In genomic region chr1:199857516-199857915, GRCh38 we compare ENCODE assay signal across 14 cellular contexts.
"Had no signal": no experiment of that assay in that cellular context is flagged by ENCODE, and none has a peak within 500 bp of the region (broad histone marks: within the 10 kb centered on the region; RNA-seq: fewer than 3 reads in every experiment).

No MANE protein-coding gene starts in this region.

- FAIRE-seq: small intestine had no signal

- H3K36me3 Mint-ChIP-seq: natural killer cell treated with Interleukin-12 subunit alpha and Interleukin-12 subunit beta and Interleukin-15 and Interleukin-18, amount 100 ng/mL, for 72 hours; type B pancreatic cell had no signal

- H3K4me3 Mint-ChIP-seq: activated B cell treated with CpG ODN at 0.5 μM for 24 hours; activated CD4-positive, alpha-beta T cell treated with anti-CD3 and anti-CD28 coated beads, Interleukin-2, amount 10 ng/mL, durations not matched to agents 24 days and 14 days; activated T-helper 1 cell treated with anti-CD3 and anti-CD28 coated beads, Interleukin-12 subunit alpha, Interleukin-12 subunit beta, Interleukin-2, Interleukin-4 antibody, amounts not matched to agents 30 ng/mL and 10 ng/mL and 1 ng/mL, durations not matched to agents 14 hours and 24 hours and 36 hours; natural killer cell treated with Interleukin-12 subunit alpha and Interleukin-12 subunit beta and Interleukin-15 and Interleukin-18, amount 100 ng/mL, for 72 hours; type B pancreatic cell had no signal

- DNase-seq: activated B cell treated with CpG ODN at 0.5 μM for 24 hours; activated CD4-positive, alpha-beta T cell treated with anti-CD3 and anti-CD28 coated beads, Interleukin-2, amount 10 ng/mL, durations not matched to agents 24 days and 14 days; activated CD8-positive, alpha-beta memory T cell treated with anti-CD3 and anti-CD28 coated beads for 24 hours; activated naive CD4-positive, alpha-beta T cell treated with Interleukin-2 at 50 U/mL for 16 hours; hippocampal formation; nucleus accumbens; right cardiac atrium; small intestine; stimulated activated naive CD8-positive, alpha-beta T cell treated with anti-CD3 and anti-CD28 coated beads, Interleukin-15, Interleukin-2, amounts not matched to agents 100 U/mL and 50 U/mL, for 24 hours; T-helper 2 cell had no signal

- H3K27ac Mint-ChIP-seq: activated B cell treated with CpG ODN at 0.5 μM for 24 hours; activated CD4-positive, alpha-beta T cell treated with anti-CD3 and anti-CD28 coated beads, Interleukin-2, amount 10 ng/mL, durations not matched to agents 24 days and 14 days; activated T-helper 1 cell treated with anti-CD3 and anti-CD28 coated beads, Interleukin-12 subunit alpha, Interleukin-12 subunit beta, Interleukin-2, Interleukin-4 antibody, amounts not matched to agents 30 ng/mL and 10 ng/mL and 1 ng/mL, durations not matched to agents 14 hours and 24 hours and 36 hours; natural killer cell treated with Interleukin-12 subunit alpha and Interleukin-12 subunit beta and Interleukin-15 and Interleukin-18, amount 100 ng/mL, for 72 hours; progenitor cell of endocrine pancreas had no signal

- H3K9me3 Mint-ChIP-seq: activated B cell treated with CpG ODN at 0.5 μM for 24 hours; activated T-helper 1 cell treated with anti-CD3 and anti-CD28 coated beads, Interleukin-12 subunit alpha, Interleukin-12 subunit beta, Interleukin-2, Interleukin-4 antibody, amounts not matched to agents 30 ng/mL and 10 ng/mL and 1 ng/mL, durations not matched to agents 14 hours and 24 hours and 36 hours; natural killer cell treated with Interleukin-12 subunit alpha and Interleukin-12 subunit beta and Interleukin-15 and Interleukin-18, amount 100 ng/mL, for 72 hours had no signal

- H3K27me3 Mint-ChIP-seq: progenitor cell of endocrine pancreas, type B pancreatic cell had no signal

- ATAC-seq: right cardiac atrium; stimulated activated naive CD8-positive, alpha-beta T cell treated with anti-CD3 and anti-CD28 coated beads, Interleukin-15, Interleukin-2, amounts not matched to agents 100 U/mL and 50 U/mL, for 24 hours had no signal
